ENCODE assay signal across 8 cellular contexts in the genomic region with DNA sequence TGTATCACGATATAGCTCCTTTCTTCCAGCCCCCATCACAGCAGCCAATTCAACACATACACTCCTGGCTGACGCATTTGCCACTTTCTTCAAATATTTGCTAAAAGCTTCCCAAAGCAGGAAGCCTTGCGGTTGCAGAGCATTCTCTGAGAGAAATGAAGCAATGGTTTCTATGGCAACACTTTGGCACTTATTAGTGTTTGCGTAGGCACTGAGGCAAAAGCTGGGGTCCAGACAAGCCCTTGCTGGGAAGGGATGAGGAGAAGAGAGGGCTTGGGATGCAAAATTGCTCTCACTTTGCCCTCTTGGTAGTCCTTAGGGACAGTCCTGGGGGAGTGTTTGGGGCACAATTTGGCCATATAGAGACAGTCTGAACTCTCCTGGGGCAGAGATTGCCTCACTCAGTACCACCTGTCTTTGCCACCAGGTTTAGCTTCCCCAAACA. TPM values are rescaled to one million over a fixed set of nuclear protein-coding genes. Genes with fewer than 3 reads are reported as not detected.
DNase-seq lines count a peak whose midpoint lies in the region; ATAC-seq, FAIRE-seq and TF ChIP-seq lines count a peak whose summit lies in the region.

No MANE protein-coding gene starts in this region.

- TF ChIP-seq RAD21 in HepG2 (CRISPR knock-in tag; IDR thresholded peaks at IDR 0.05): no peak

- DNase-seq in ELR (ENCODE audit: low read depth) (peak; percentile 93), SW 1271 (lab: John Stamatoyannopoulos, UW) (peak; percentile 2 to 53), HepG2 (ENCODE audit: low spot score) (peak; percentile 9), NCI-H187 (lab: John Stamatoyannopoulos, UW) (no peak), nephron progenitor cell (no peak)

- no peaks in the 10 kb centered on the region for H3K9me3 Mint-ChIP-seq in nephron progenitor cell

- no peaks in the 10 kb centered on the region for H3K9me3 ChIP-seq in HepG2 (ENCODE audit: low read length)

- no peaks in the 10 kb centered on the region for H3K79me2 ChIP-seq in HepG2 (ENCODE audit: insufficient read depth, low read length)

- TF ChIP-seq EP300 in HepG2 (IDR thresholded peaks at IDR 0.05; ENCODE audit: low read depth in 2 of 2, low read length in 2 of 2) (no peak), HepG2 (CRISPR knock-in tag; IDR thresholded peaks at IDR 0.05; ENCODE audit: borderline replicate concordance) (no peak)

- no peak overlapping the region for H3K4me3 Mint-ChIP-seq in nephron progenitor cell

- intact Hi-C loops in HepG2 (cut with micrococcal nuclease; ENCODE audit: unreplicated experiment): no loop called here

- no peaks in the 10 kb centered on the region for H3K27me3 ChIP-seq in HepG2 (ENCODE audit: control insufficient read depth in 1 of 2, insufficient read depth in 2 of 2, low read length in 2 of 2)

- H4K20me1 ChIP-seq in HepG2 (ENCODE audit: insufficient read depth, low read length): no peaks in the 10 kb centered on the region

- peaks cover 4% of the 10 kb centered on the region for H3K27me3 Mint-ChIP-seq in nephron progenitor cell (ENCODE audit: low read depth, poor library complexity)

- ATAC-seq in HG03175 (IDR thresholded peaks at IDR 0.05; ENCODE audit: unreplicated experiment) (peak; percentile 69), HepG2 (no peak), GM19467 (IDR thresholded peaks at IDR 0.05; ENCODE audit: unreplicated experiment) (no peak), GM19023 (IDR thresholded peaks at IDR 0.05; ENCODE audit: unreplicated experiment) (no peak)

- H3K4me1 ChIP-seq in HepG2 (ENCODE audit: insufficient read depth, low read length): no peaks in the 10 kb centered on the region

- TF ChIP-seq CTCF in HepG2 (CRISPR knock-in tag; IDR thresholded peaks at IDR 0.05) (no peak), nephron progenitor cell (IDR thresholded peaks at IDR 0.05) (no peak)

- no peaks in the 10 kb centered on the region for H3K36me3 Mint-ChIP-seq in nephron progenitor cell (ENCODE audit: low read depth)

- H3K4me2 ChIP-seq in HepG2 (ENCODE audit: low read depth, low read length): no peak overlapping the region

- no peaks in the 10 kb centered on the region for H3K36me3 ChIP-seq in HepG2 (replicated peaks in 1 of 2; ENCODE audit: control insufficient read depth in 1 of 2, insufficient read depth in 2 of 2, low read length in 2 of 2)

- H3K4me1 Mint-ChIP-seq in nephron progenitor cell: no peaks in the 10 kb centered on the region

- CTCF ChIA-PET in HepG2 (lab: Yijun Ruan, JAX; ENCODE audit: low intra/inter-chr PET ratio, low total read pairs): no interaction called here

- H2AFZ ChIP-seq in HepG2 (ENCODE audit: low read length): no peak overlapping the region

- in situ Hi-C loops in HepG2 (cut with HindIII; ENCODE audit: extremely low pct_ligation_motif_present, low pct_unique_long_range_greater_than_20kb): no loop called here

- WGBS in HepG2 (ENCODE audit: low lambda C conversion rate): 0% methylated on average over 2 of the region's 4 CpGs

- no TSS peak for BruUV-seq in HepG2 (replicated peaks; lab: Mats Ljungman, UMichigan)

- no peak for TF ChIP-seq POLR2A in HepG2 (IDR thresholded peaks at IDR 0.05; ENCODE audit: insufficient read depth in 1 of 2, low read depth in 2 of 2, low read length in 2 of 2)

- no peak overlapping the region for H3K27ac ChIP-seq in HepG2 (ENCODE audit: extremely low read length, insufficient read depth, low read length)

- no peak overlapping the region for H3K9ac ChIP-seq in HepG2 (ENCODE audit: insufficient read depth, low read depth, low read length)

- H3K27ac Mint-ChIP-seq in nephron progenitor cell: no peak overlapping the region

- no peak for FAIRE-seq in HepG2 (lab: Jason Lieb, UNC)

- POLR2A ChIA-PET in HepG2 (lab: Yijun Ruan, JAX): no interaction called here

- H3K4me3 ChIP-seq in HepG2 (replicated peaks in 1 of 3; ENCODE audit: insufficient read depth in 1 of 3, low read depth in 2 of 3, low read length in 3 of 3): no peak overlapping the region

TF ChIP-seq in HepG2, 621 proteins besides CTCF, POLR2A, EP300 and RAD21 (continues in another document):
- 0 out of 2 replicates have a peak, but pooled peaks have one; percentile 31 for TF ChIP-seq ZNF12 (CRISPR knock-in tag; IDR thresholded peaks at IDR 0.05)
- TF ChIP-seq, protein P1, sequence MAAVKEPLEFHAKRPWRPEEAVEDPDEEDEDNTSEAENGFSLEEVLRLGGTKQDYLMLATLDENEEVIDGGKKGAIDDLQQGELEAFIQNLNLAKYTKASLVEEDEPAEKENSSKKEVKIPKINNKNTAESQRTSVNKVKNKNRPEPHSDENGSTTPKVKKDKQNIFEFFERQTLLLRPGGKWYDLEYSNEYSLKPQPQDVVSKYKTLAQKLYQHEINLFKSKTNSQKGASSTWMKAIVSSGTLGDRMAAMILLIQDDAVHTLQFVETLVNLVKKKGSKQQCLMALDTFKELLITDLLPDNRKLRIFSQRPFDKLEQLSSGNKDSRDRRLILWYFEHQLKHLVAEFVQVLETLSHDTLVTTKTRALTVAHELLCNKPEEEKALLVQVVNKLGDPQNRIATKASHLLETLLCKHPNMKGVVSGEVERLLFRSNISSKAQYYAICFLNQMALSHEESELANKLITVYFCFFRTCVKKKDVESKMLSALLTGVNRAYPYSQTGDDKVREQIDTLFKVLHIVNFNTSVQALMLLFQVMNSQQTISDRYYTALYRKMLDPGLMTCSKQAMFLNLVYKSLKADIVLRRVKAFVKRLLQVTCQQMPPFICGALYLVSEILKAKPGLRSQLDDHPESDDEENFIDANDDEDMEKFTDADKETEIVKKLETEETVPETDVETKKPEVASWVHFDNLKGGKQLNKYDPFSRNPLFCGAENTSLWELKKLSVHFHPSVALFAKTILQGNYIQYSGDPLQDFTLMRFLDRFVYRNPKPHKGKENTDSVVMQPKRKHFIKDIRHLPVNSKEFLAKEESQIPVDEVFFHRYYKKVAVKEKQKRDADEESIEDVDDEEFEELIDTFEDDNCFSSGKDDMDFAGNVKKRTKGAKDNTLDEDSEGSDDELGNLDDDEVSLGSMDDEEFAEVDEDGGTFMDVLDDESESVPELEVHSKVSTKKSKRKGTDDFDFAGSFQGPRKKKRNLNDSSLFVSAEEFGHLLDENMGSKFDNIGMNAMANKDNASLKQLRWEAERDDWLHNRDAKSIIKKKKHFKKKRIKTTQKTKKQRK (IDR thresholded peaks at IDR 0.05; ENCODE audit: low read length): no peak

RNA-seq across cellular contexts. Expression of gene PAK3, which starts 55.0 kb away (rescaled TPM):
- total RNA-seq in HepG2 (2016; rRNA removed; fragmentation: Illumina TruSeq; extraction: Trizol): not detected in 2 replicates
- total RNA-seq in HepG2 (2016; cell fraction: cytosol; rRNA removed; fragmentation: Illumina TruSeq; extraction: Trizol; ENCODE audit: low read depth): not detected in 2 replicates
- not detected in 2 replicates for total RNA-seq in HepG2 (2016; cell fraction: insoluble cytoplasmic fraction; rRNA removed; fragmentation: Illumina TruSeq; extraction: Trizol)
- total RNA-seq in HepG2 (2016; cell fraction: membrane; rRNA removed; fragmentation: Illumina TruSeq; extraction: Trizol): not detected in 2 replicates
- not detected in 2 replicates for total RNA-seq in HepG2 (2016; cell fraction: nucleus; rRNA removed; fragmentation: Illumina TruSeq; extraction: Trizol)
- polyA plus RNA-seq in HepG2 (2011; rRNA removed): not detected in 2 replicates
- not detected in 2 replicates for polyA plus RNA-seq in HepG2 (2011; cell fraction: cytosol; rRNA removed)
- polyA plus RNA-seq in HepG2 (2011; cell fraction: nucleus; rRNA removed): not detected in 2 replicates
- not detected in 2 replicates for polyA plus RNA-seq in HepG2 (2012)
- not detected in 2 replicates for polyA plus RNA-seq in HepG2 (2016; cell fraction: cytosol; fragmentation: Illumina TruSeq; extraction: Trizol; ENCODE audit: low read depth)
- polyA plus RNA-seq in HepG2 (2016; cell fraction: insoluble cytoplasmic fraction; fragmentation: Illumina TruSeq; extraction: Trizol; ENCODE audit: low read depth): not detected in 2 replicates
- polyA plus RNA-seq in HepG2 (2016; cell fraction: membrane; fragmentation: Illumina TruSeq; extraction: Trizol; ENCODE audit: low read depth): not detected in 2 replicates
- polyA plus RNA-seq in HepG2 (2016; cell fraction: nucleus; fragmentation: Illumina TruSeq; extraction: Trizol; ENCODE audit: insufficient read depth, low read depth): not detected in 2 replicates
- polyA minus RNA-seq in HepG2 (2011; rRNA and poly(A)+ RNA removed; ENCODE audit: low replicate concordance): not detected in 2 replicates
- polyA minus RNA-seq in HepG2 (2011; cell fraction: cytosol; rRNA and poly(A)+ RNA removed): not detected in 2 replicates
- not detected in 2 replicates for polyA minus RNA-seq in HepG2 (2011; cell fraction: nucleus; rRNA and poly(A)+ RNA removed)

Comparison
In these comparisons a context has a peak if more than half of its experiments do, and no peak if none do; other contexts are left out.
1. DNase-seq: peak in ELR (single experiment), SW 1271 (2 of 2) and HepG2 (single experiment); none in NCI-H187 (0 of 2) and nephron progenitor cell (single experiment).